In genomic region chr9:35882265-35882848, GRCh38 we compare ENCODE assay signal across 8 cellular contexts.
DNase-seq lines count a peak whose midpoint lies in the region; ATAC-seq and TF ChIP-seq lines count a peak whose summit lies in the region.

No MANE protein-coding gene starts in this region.

- TF ChIP-seq CTCF in nephron progenitor cell (IDR thresholded peaks at IDR 0.05): peak; percentile 99

- H3K27ac Mint-ChIP-seq in activated T-cell treated with anti-CD3 and anti-CD28 coated beads, Interleukin-2, amount 50 U/mL, for 24 hours: no peak overlapping the region
- H3K27ac Mint-ChIP-seq in nephron progenitor cell: no peak overlapping the region

- H3K4me3 Mint-ChIP-seq in activated T-cell treated with anti-CD3 and anti-CD28 coated beads, Interleukin-2, amount 50 U/mL, for 24 hours: no peak overlapping the region
- no peak overlapping the region for H3K4me3 Mint-ChIP-seq in nephron progenitor cell

- DNase-seq in CMK (ENCODE audit: low read depth) (peak; percentile 41), OCI-M1 (lab: John Stamatoyannopoulos, UW) (peak; percentile 74), fibroblast of gingiva (ENCODE audit: low read depth) (peak; percentile 55), nephron progenitor cell (peak; percentile 90)
- peak; percentile 84 for DNase-seq in activated T-cell treated with anti-CD3 and anti-CD28 coated beads, Interleukin-2, amount 50 U/mL, for 24 hours
- DNase-seq in stimulated activated naive CD4-positive, alpha-beta T cell treated with Interleukin-2 at 50 U/mL for 16 hours (lab: John Stamatoyannopoulos, UW): peak; percentile 68

- ATAC-seq in GM18517 (IDR thresholded peaks at IDR 0.05; ENCODE audit: unreplicated experiment): no peak

- H3K4me1 Mint-ChIP-seq in activated T-cell treated with anti-CD3 and anti-CD28 coated beads, Interleukin-2, amount 50 U/mL, for 24 hours (ENCODE audit: low read depth): no peaks in the 10 kb centered on the region
- H3K4me1 Mint-ChIP-seq in nephron progenitor cell: no peaks in the 10 kb centered on the region

- H3K27me3 Mint-ChIP-seq in activated T-cell treated with anti-CD3 and anti-CD28 coated beads, Interleukin-2, amount 50 U/mL, for 24 hours: peaks cover 3% of the 10 kb centered on the region
- H3K27me3 Mint-ChIP-seq in nephron progenitor cell (ENCODE audit: low read depth, poor library complexity): peaks cover 22% of the 10 kb centered on the region

- H3K9me3 Mint-ChIP-seq in activated T-cell treated with anti-CD3 and anti-CD28 coated beads, Interleukin-2, amount 50 U/mL, for 24 hours: no peaks in the 10 kb centered on the region
- H3K9me3 Mint-ChIP-seq in nephron progenitor cell: peaks cover 6% of the 10 kb centered on the region

- peak; percentile 90 for TF ChIP-seq RAD21 in Ishikawa (IDR thresholded peaks at IDR 0.05; ENCODE audit: low read depth)

- TF ChIP-seq EP300 in Ishikawa (IDR thresholded peaks at IDR 0.05; ENCODE audit: borderline replicate concordance): no peak

- H3K36me3 Mint-ChIP-seq in activated T-cell treated with anti-CD3 and anti-CD28 coated beads, Interleukin-2, amount 50 U/mL, for 24 hours (ENCODE audit: low read depth): no peaks in the 10 kb centered on the region
- H3K36me3 Mint-ChIP-seq in nephron progenitor cell (ENCODE audit: low read depth): no peaks in the 10 kb centered on the region

TF ChIP-seq in Ishikawa, 13 proteins besides CTCF, POLR2A, EP300 and RAD21:
- TF ChIP-seq TCF12 (IDR thresholded peaks at IDR 0.05; ENCODE audit: low read depth) (0 out of 2 replicates have a peak, but pooled peaks have one; percentile 17), USF1 (IDR thresholded peaks at IDR 0.05) (no peak), TEAD4 (IDR thresholded peaks at IDR 0.05) (no peak), YY1 (IDR thresholded peaks at IDR 0.05; ENCODE audit: low read depth) (no peak), CEBPB (IDR thresholded peaks at IDR 0.05) (no peak), NFIC (IDR thresholded peaks at IDR 0.05) (no peak)
